ENCODE assay signal across 10 cellular contexts in the genomic region with DNA sequence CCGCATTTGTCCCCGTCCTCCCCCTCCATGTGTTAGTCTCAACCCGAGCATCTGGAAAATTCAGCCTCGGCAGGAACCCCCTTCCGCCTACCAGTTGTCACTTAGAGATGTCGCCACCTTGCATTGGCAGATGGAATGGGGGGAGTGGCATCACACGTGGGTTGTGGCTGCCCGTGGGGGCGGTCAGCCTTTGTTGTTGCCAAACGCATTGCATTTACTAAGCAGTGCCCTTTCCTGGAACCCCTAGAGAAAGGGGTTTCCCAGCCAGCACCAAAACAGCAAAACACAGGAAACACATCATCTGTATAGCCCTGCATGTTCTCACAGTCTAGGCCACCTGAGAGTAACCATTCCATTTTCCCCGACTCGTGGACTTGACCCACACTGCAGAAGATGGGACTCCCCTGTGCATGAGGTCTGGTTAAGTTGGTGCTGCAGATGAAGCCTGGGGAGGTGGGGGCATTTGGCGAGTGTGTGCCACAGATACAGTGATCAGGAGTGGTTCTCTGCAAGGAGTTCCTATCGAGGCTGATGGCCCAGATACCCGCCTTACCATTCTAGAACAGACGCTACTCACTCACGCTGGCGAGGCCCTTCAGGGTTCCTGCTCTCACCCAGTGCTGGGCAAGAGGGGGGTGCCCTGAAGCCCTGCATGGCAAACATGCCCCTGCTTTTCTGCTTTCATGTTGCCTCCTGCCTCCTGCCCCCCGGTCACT. TPM values are rescaled to one million over a fixed set of nuclear protein-coding genes. Genes with fewer than 3 reads are reported as not detected.
DNase-seq lines count a peak whose midpoint lies in the region; ATAC-seq and TF ChIP-seq lines count a peak whose summit lies in the region.
"Had no signal": no experiment of that assay in that cellular context is flagged by ENCODE, and none has a peak within 500 bp of the region (broad histone marks: within the 10 kb centered on the region; RNA-seq: fewer than 3 reads in every experiment).

No MANE protein-coding gene starts in this region.

- intact Hi-C loops in Right ventricle myocardium superior (cut with DNase I): no loop called here

- H3K36me3 ChIP-seq in right atrium auricular region (peaks cover 89% of the 10 kb centered on the region), thymus (ENCODE audit: control insufficient read depth, insufficient read depth) (peaks cover 87% of the 10 kb centered on the region), tibial nerve (peaks cover 5 to 98% (median 48%) of the 10 kb centered on the region in 3 donors)

- H3K4me3 ChIP-seq in right atrium auricular region: no peak overlapping the region
- no peak overlapping the region for H3K4me3 ChIP-seq in thymus (ENCODE audit: low read length)
- no peak overlapping the region for H3K4me3 ChIP-seq in tibial nerve

- H3K27ac ChIP-seq in right atrium auricular region (no peak overlapping the region), thymus (ENCODE audit: low read depth) (peak overlapping the region; percentile 6), tibial nerve (peak overlapping the region in 1 of 4 donors; percentile 5)

- H3K27me3 Mint-ChIP-seq in activated naive CD4-positive, alpha-beta T cell treated with anti-CD3 and anti-CD28 coated beads, Interleukin-2, amount 10 ng/mL, durations not matched to agents 7 days and 5 days: no peaks in the 10 kb centered on the region

- peaks cover 38% of the 10 kb centered on the region for H3K36me3 Mint-ChIP-seq in activated naive CD4-positive, alpha-beta T cell treated with anti-CD3 and anti-CD28 coated beads, Interleukin-2, amount 10 ng/mL, durations not matched to agents 7 days and 5 days

- H3K4me1 ChIP-seq in right atrium auricular region: peaks cover 0 to 18% of the 10 kb centered on the region in 2 donors
- H3K4me1 ChIP-seq in thymus (ENCODE audit: control insufficient read depth, insufficient read depth, low read length): no peaks in the 10 kb centered on the region
- H3K4me1 ChIP-seq in tibial nerve: no peaks in the 10 kb centered on the region

- TF ChIP-seq EP300 in tibial nerve (IDR thresholded peaks at IDR 0.05): no peak

- H3K27me3 ChIP-seq in right atrium auricular region: no peaks in the 10 kb centered on the region
- H3K27me3 ChIP-seq in thymus (ENCODE audit: control insufficient read depth, insufficient read depth): no peaks in the 10 kb centered on the region
- H3K27me3 ChIP-seq in tibial nerve: no peaks in the 10 kb centered on the region

- CTCF ChIA-PET in activated naive CD4-positive, alpha-beta T cell treated with anti-CD3 and anti-CD28 coated beads, Interleukin-2, amount 10 ng/mL, durations not matched to agents 7 days and 5 days (lab: Charles Lee): no interaction called here

- H3K4me1 Mint-ChIP-seq in activated naive CD4-positive, alpha-beta T cell treated with anti-CD3 and anti-CD28 coated beads, Interleukin-2, amount 10 ng/mL, durations not matched to agents 7 days and 5 days: peaks cover 34% of the 10 kb centered on the region
- H3K4me1 Mint-ChIP-seq: neural crest cell had no signal

- peak; percentile 23 for ATAC-seq in Right ventricle myocardium superior (ENCODE audit: poor library complexity)
- ATAC-seq in GM18519 (IDR thresholded peaks at IDR 0.05; ENCODE audit: low FRiP score, unreplicated experiment): no peak

- no peaks in the 10 kb centered on the region for H3K9me3 Mint-ChIP-seq in activated naive CD4-positive, alpha-beta T cell treated with anti-CD3 and anti-CD28 coated beads, Interleukin-2, amount 10 ng/mL, durations not matched to agents 7 days and 5 days
- H3K9me3 Mint-ChIP-seq: neural crest cell had no signal

- no peak for TF ChIP-seq CTCF in right atrium auricular region (IDR thresholded peaks at IDR 0.05)
- no peak for TF ChIP-seq CTCF in tibial nerve (IDR thresholded peaks at IDR 0.05)

- no peak for TF ChIP-seq POLR2A in tibial nerve (IDR thresholded peaks at IDR 0.05)

- H3K9me3 ChIP-seq in right atrium auricular region (no peaks in the 10 kb centered on the region), thymus (ENCODE audit: control insufficient read depth) (no peaks in the 10 kb centered on the region), tibial nerve (no peaks in the 10 kb centered on the region)

- 92% methylated on average over 19 of the region's 19 CpGs for WGBS in thymus
- WGBS in tibial nerve, 2 donors: 64 to 67% methylated on average over 18 of the region's 19 CpGs

- H3K4me3 Mint-ChIP-seq in activated naive CD4-positive, alpha-beta T cell treated with anti-CD3 and anti-CD28 coated beads, Interleukin-2, amount 10 ng/mL, durations not matched to agents 7 days and 5 days: peak overlapping the region; percentile 65
- H3K4me3 Mint-ChIP-seq: neural crest cell had no signal

- peak overlapping the region; percentile 97 for H3K27ac Mint-ChIP-seq in activated naive CD4-positive, alpha-beta T cell treated with anti-CD3 and anti-CD28 coated beads, Interleukin-2, amount 10 ng/mL, durations not matched to agents 7 days and 5 days

- DNase-seq in Right ventricle myocardium superior (no peak), right atrium auricular region (ENCODE audit: low spot score) (no peak), pons (ENCODE audit: low spot score) (peak; percentile 55), tibial nerve (ENCODE audit: low spot score in 2 of 2) (no peak), HK-2 (ENCODE audit: unreplicated experiment) (no peak)
- DNase-seq in activated naive CD4-positive, alpha-beta T cell treated with anti-CD3 and anti-CD28 coated beads, Interleukin-2, amount 10 ng/mL, durations not matched to agents 7 days and 5 days: peak; percentile 88
- DNase-seq: 8988T had no signal

RNA-seq across cellular contexts. Expression of gene TMED1, which starts 38.3 kb away (rescaled TPM):
- total RNA-seq in Right ventricle myocardium superior (30.8 TPM), right atrium auricular region (10 to 100 TPM; 39.3 to 50.9 TPM), tibial nerve (10 to 100 TPM; 18.0 to 33.7 (median 29.7) TPM)
- polyA plus RNA-seq in thymus: 19.4 TPM

RNA-seq across cellular contexts. Expression of gene C19orf38, which starts 50.5 kb away (rescaled TPM):
- total RNA-seq in Right ventricle myocardium superior (0.59 TPM), right atrium auricular region (1 to 10 TPM in 1 of 2 donors, not detected in 1; 1.5 TPM), tibial nerve (1 to 10 TPM in 2 of 4 donors, under 1 TPM in 2; 0.42 to 4.5 (median 2.4) TPM)
- 5.4 TPM for polyA plus RNA-seq in thymus
- total RNA-seq: neural crest cell had no signal

Comparison
In these comparisons a context has a peak if more than half of its experiments do, and no peak if none do; other contexts are left out.
1. DNase-seq: peak in activated naive CD4-positive, alpha-beta T cell treated with anti-CD3 and anti-CD28 coated beads, Interleukin-2, amount 10 ng/mL, durations not matched to agents 7 days and 5 days (single experiment) and pons (single experiment); none in Right ventricle myocardium superior (single experiment), right atrium auricular region (single experiment), tibial nerve (0 of 2) and HK-2 (single experiment).